11 cellular contexts compared by ENCODE assay signal in the genomic region with DNA sequence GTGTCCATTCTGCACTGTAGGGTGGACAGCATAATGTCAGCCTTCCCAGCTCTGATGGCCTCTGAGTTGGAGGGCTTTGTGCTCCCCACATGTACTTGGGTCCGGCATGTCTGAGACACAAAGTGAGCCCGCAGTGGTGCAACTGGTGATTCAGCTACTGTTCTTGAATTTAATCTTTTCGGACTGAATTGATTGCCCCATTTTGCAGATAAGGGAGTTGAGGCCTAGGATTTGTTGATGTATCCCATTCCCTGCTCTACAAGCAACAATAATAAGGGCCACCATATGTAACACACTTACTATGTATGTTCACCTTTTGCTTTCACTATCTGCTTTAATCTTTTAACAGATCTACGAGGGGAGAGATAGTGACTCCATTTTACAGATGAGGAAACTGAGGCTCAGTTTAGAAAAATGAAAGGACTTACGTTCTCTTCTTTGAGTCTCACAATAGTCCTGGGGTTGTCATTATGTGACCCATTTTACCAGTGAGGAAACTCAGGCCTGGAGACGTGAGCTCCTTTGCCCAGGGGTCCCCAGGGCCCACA. TPM values are rescaled to one million over a fixed set of nuclear protein-coding genes. Genes with fewer than 3 reads are reported as not detected.
DNase-seq lines count a peak whose midpoint lies in the region; ATAC-seq and TF ChIP-seq lines count a peak whose summit lies in the region.
"Had no signal": no experiment of that assay in that cellular context is flagged by ENCODE, and none has a peak within 500 bp of the region (broad histone marks: within the 10 kb centered on the region; RNA-seq: fewer than 3 reads in every experiment).

No MANE protein-coding gene starts in this region.

- H3K36me3 ChIP-seq in thyroid gland = no peaks in the 10 kb centered on the region

- intact Hi-C loops in thyroid gland (cut with DNase I) = no loop called here

- no peaks in the 10 kb centered on the region for H3K27me3 Mint-ChIP-seq in natural killer cell treated with Interleukin-12 subunit alpha and Interleukin-12 subunit beta and Interleukin-15 and Interleukin-18, amount 100 ng/mL, for 72 hours

- H3K27ac Mint-ChIP-seq in natural killer cell treated with Interleukin-12 subunit alpha and Interleukin-12 subunit beta and Interleukin-15 and Interleukin-18, amount 100 ng/mL, for 72 hours = peak overlapping the region in 1 of 2 donors; percentile 76

- peak overlapping the region; percentile 81 for H3K4me3 ChIP-seq in NB4 (ENCODE audit: low read depth, low read length)
- H3K4me3 ChIP-seq in coronary artery = peak overlapping the region; percentile 91
- no peak overlapping the region for H3K4me3 ChIP-seq in thyroid gland (replicated peaks in 1 of 3)
- H3K4me3 ChIP-seq: mucosa of descending colon had no signal

- TF ChIP-seq CTCF in NB4 (IDR thresholded peaks at IDR 0.05; ENCODE audit: low read depth, low read length) = no peak
- TF ChIP-seq CTCF in coronary artery (IDR thresholded peaks at IDR 0.05) = no peak
- TF ChIP-seq CTCF in thyroid gland (IDR thresholded peaks at IDR 0.05) = no peak

- ATAC-seq in natural killer cell treated with Interleukin-12 subunit alpha and Interleukin-12 subunit beta and Interleukin-15 and Interleukin-18, amount 100 ng/mL, for 72 hours = no peak

- no peak for TF ChIP-seq POLR2A in NB4 (IDR thresholded peaks at IDR 0.05; ENCODE audit: extremely low read depth, insufficient read length)
- no peak for TF ChIP-seq POLR2A in thyroid gland (IDR thresholded peaks at IDR 0.05)

- H3K9me3 Mint-ChIP-seq in natural killer cell treated with Interleukin-12 subunit alpha and Interleukin-12 subunit beta and Interleukin-15 and Interleukin-18, amount 100 ng/mL, for 72 hours = no peaks in the 10 kb centered on the region

- peak; percentile 45 for DNase-seq in NB4 (ENCODE audit: low read depth)
- DNase-seq in coronary artery (ENCODE audit: low spot score) = no peak
- DNase-seq in natural killer cell treated with Interleukin-12 subunit alpha and Interleukin-12 subunit beta and Interleukin-15 and Interleukin-18, amount 100 ng/mL, for 72 hours (ENCODE audit: low spot score) = peak; percentile 26
- DNase-seq in thyroid gland = no peak
- no peak for DNase-seq in NCI-H510A (lab: John Stamatoyannopoulos, UW)
- DNase-seq in NCI-H2029 (lab: John Stamatoyannopoulos, UW) = no peak
- no peak for DNase-seq in nucleus accumbens (lab: John Stamatoyannopoulos, UW)
- DNase-seq: activated T-cell treated with anti-CD3 and anti-CD28 coated beads, Interleukin-2, amount 50 U/mL, for 1 hour; COR-L47; NCI-H1105 had no signal

- H3K27ac ChIP-seq in coronary artery (peak overlapping the region; percentile 93 to 97), thyroid gland (peak overlapping the region in 2 of 3 donors; percentile 32 to 48)

- no peaks in the 10 kb centered on the region for H3K36me3 Mint-ChIP-seq in natural killer cell treated with Interleukin-12 subunit alpha and Interleukin-12 subunit beta and Interleukin-15 and Interleukin-18, amount 100 ng/mL, for 72 hours

- H3K4me1 ChIP-seq in thyroid gland = peaks cover 27 to 51% of the 10 kb centered on the region in 2 donors

- H3K4me3 Mint-ChIP-seq in natural killer cell treated with Interleukin-12 subunit alpha and Interleukin-12 subunit beta and Interleukin-15 and Interleukin-18, amount 100 ng/mL, for 72 hours = no peak overlapping the region

- peaks cover 46 to 50% of the 10 kb centered on the region in 2 donors for H3K4me1 Mint-ChIP-seq in natural killer cell treated with Interleukin-12 subunit alpha and Interleukin-12 subunit beta and Interleukin-15 and Interleukin-18, amount 100 ng/mL, for 72 hours (ENCODE audit: low read depth in 2 of 2)

- H3K27me3 ChIP-seq in thyroid gland = no peaks in the 10 kb centered on the region

- 79 to 86% methylated on average over 6 of the region's 6 CpGs for WGBS in thyroid gland, 2 donors

- H3K9me3 ChIP-seq in thyroid gland = no peaks in the 10 kb centered on the region
- H3K9me3 ChIP-seq: mucosa of descending colon had no signal

RNA-seq across cellular contexts. Expression of a gene that starts 4.5 kb away (rescaled TPM):
- total RNA-seq in natural killer cell treated with Interleukin-12 subunit alpha and Interleukin-12 subunit beta and Interleukin-15 and Interleukin-18, amount 100 ng/mL, for 72 hours = 10 to 100 TPM in 1 of 2 donors, 1 to 10 TPM in 1; 9.4 to 40.9 TPM
- 1,000 to 10,000 TPM; 1,151 to 1,624 (median 1,443) TPM for total RNA-seq in thyroid gland

Comparison
In these comparisons a context has a peak if more than half of its experiments do, and no peak if none do; other contexts are left out.
1. DNase-seq: peak in NB4 (single experiment) and natural killer cell treated with Interleukin-12 subunit alpha and Interleukin-12 subunit beta and Interleukin-15 and Interleukin-18, amount 100 ng/mL, for 72 hours (single experiment); none in coronary artery (single experiment), thyroid gland (0 of 2), NCI-H510A (single experiment), NCI-H2029 (single experiment) and nucleus accumbens (0 of 56).
2. H3K4me3 ChIP-seq: peak in NB4 (single experiment) and coronary artery (single experiment); none in thyroid gland (0 of 3).
3. RNA of a gene that starts 4.5 kb away (total RNA-seq): 1,151 to 1,624 TPM in thyroid gland; 9.4 to 40.9 TPM in natural killer cell treated with Interleukin-12 subunit alpha and Interleukin-12 subunit beta and Interleukin-15 and Interleukin-18, amount 100 ng/mL, for 72 hours; every median in the first group is over 10 times any median in the second.